ENCODE assay signal across 27 cellular contexts in the genomic region with DNA sequence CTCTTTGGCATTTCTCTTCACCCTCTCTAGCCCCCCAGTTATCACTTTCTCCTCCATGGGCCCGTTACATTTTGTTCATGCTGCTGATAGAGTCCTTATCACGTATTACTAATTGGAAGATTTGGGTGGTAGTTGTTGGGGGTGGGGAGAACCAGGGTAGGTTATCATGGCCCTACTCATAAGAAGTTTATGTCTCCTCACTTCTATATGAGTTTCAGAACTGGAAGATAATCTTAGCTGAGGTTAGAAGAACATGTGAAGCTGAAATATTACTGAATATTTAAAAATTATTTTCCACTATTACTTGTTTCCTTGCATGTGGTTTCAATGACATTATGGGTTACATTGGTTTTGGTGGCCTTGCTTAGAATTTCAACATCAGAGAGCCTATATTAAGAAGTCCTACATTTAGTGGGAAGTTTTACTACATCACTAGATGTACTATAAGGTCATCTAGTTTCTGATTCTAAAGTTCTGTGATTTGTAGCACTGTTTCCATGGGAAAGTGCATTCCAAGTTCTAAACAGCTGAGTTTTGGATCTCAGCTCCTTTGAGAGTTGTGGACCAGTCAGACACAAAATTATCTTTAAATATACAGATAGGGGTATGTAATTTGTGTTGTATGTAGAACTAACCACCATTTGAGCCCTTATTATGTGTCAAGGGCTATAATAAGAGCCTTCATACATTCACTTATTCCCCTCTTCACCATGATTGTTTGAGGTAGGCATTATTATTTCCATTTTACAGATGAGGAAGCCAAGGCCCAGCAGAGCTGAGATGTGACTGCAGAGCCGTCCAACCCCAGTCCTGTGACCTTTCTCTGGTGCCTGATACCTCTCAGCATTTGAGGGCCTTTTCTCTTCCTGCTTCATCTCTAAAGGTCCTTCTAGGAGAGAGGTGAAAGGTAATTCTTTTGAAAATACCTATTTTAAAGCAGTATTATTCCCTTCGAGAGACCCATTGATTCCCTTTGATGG. TPM values are rescaled to one million over a fixed set of nuclear protein-coding genes. Genes with fewer than 3 reads are reported as not detected.
"Had no signal": no experiment of that assay in that cellular context is flagged by ENCODE, and none has a peak within 500 bp of the region (broad histone marks: within the 10 kb centered on the region; RNA-seq: fewer than 3 reads in every experiment).

No MANE protein-coding gene starts in this region.

- H3K27me3 ChIP-seq: body of pancreas, cardiac muscle cell, left lung, sigmoid colon had no signal

- ATAC-seq: body of pancreas; naive thymus-derived CD4-positive, alpha-beta T cell had no signal

- H3K9me3 Mint-ChIP-seq: activated naive CD4-positive, alpha-beta T cell treated with anti-CD3 and anti-CD28 coated beads, Interleukin-2, amount 10 ng/mL, durations not matched to agents 7 days and 5 days; dendritic cell treated with granulocyte-macrophage colony-stimulating factor and Interleukin-4, amounts not matched to agents 40 ng/mL and 50 ng/mL, for 4 days; memory B cell; neural crest cell had no signal

- H3K36me3 Mint-ChIP-seq: activated naive CD4-positive, alpha-beta T cell treated with anti-CD3 and anti-CD28 coated beads, Interleukin-2, amount 10 ng/mL, durations not matched to agents 7 days and 5 days; immature natural killer cell; naive thymus-derived CD4-positive, alpha-beta T cell had no signal

- H3K4me3 Mint-ChIP-seq: activated naive CD4-positive, alpha-beta T cell treated with anti-CD3 and anti-CD28 coated beads, Interleukin-2, amount 10 ng/mL, durations not matched to agents 7 days and 5 days; dendritic cell treated with granulocyte-macrophage colony-stimulating factor and Interleukin-4, amounts not matched to agents 40 ng/mL and 50 ng/mL, for 4 days; immature natural killer cell; memory B cell; naive thymus-derived CD4-positive, alpha-beta T cell; neural crest cell had no signal

- DNase-seq: activated CD4-positive, alpha-beta T cell treated with anti-CD3 and anti-CD28 coated beads for 4 hours; activated CD4-positive, alpha-beta T cell treated with anti-CD3 and anti-CD28 coated beads, Interleukin-2, amount 50 U/mL, for 48 hours; activated CD4-positive, CD25-positive, alpha-beta regulatory T cell; activated effector memory CD4-positive, alpha-beta T cell treated with anti-CD3 and anti-CD28 coated beads, Interleukin-2, amount 50 U/mL, for 16 hours; activated naive CD4-positive, alpha-beta T cell treated with anti-CD3 and anti-CD28 coated beads, Interleukin-2, amount 10 ng/mL, durations not matched to agents 7 days and 5 days; activated T-cell treated with anti-CD3 and anti-CD28 coated beads, Interleukin-2, amount 50 U/mL, for 48 hours; anterior cingulate cortex; body of pancreas; effector CD4-positive, alpha-beta T cell; foreskin fibroblast; immature natural killer cell; left lung; naive thymus-derived CD4-positive, alpha-beta T cell; occipital lobe; sigmoid colon; stimulated activated CD4-positive, alpha-beta T cell treated with anti-CD3 and anti-CD28 coated beads, Interleukin-2, amount 100 ng/mL, for 48 hours; stimulated activated CD8-positive, alpha-beta memory T cell treated with anti-CD3 and anti-CD28 coated beads, Interleukin-4, amount 100 ng/mL, for 48 hours; stimulated activated naive CD4-positive, alpha-beta T cell; T-helper 1 cell; T-helper 9 cell had no signal

- H3K9me3 ChIP-seq: body of pancreas, left lung, sigmoid colon, thoracic aorta had no signal

- H3K27ac Mint-ChIP-seq: activated naive CD4-positive, alpha-beta T cell treated with anti-CD3 and anti-CD28 coated beads, Interleukin-2, amount 10 ng/mL, durations not matched to agents 7 days and 5 days; dendritic cell treated with granulocyte-macrophage colony-stimulating factor and Interleukin-4, amounts not matched to agents 40 ng/mL and 50 ng/mL, for 4 days; immature natural killer cell; memory B cell; naive thymus-derived CD4-positive, alpha-beta T cell had no signal

- H3K27me3 Mint-ChIP-seq: dendritic cell treated with granulocyte-macrophage colony-stimulating factor and Interleukin-4, amounts not matched to agents 40 ng/mL and 50 ng/mL, for 4 days; memory B cell had no signal

- H3K4me3 ChIP-seq: body of pancreas, cardiac muscle cell, left lung, sigmoid colon, thoracic aorta had no signal

- H3K4me1 Mint-ChIP-seq: activated naive CD4-positive, alpha-beta T cell treated with anti-CD3 and anti-CD28 coated beads, Interleukin-2, amount 10 ng/mL, durations not matched to agents 7 days and 5 days; immature natural killer cell had no signal

- H3K36me3 ChIP-seq: cardiac muscle cell, left lung, sigmoid colon, thoracic aorta had no signal

- H3K27ac ChIP-seq: body of pancreas, cardiac muscle cell, thoracic aorta had no signal

RNA-seq across cellular contexts. Expression of gene PIP5K1B, which starts 37.0 kb away (rescaled TPM):
- total RNA-seq: chondrocyte, epithelial cell of proximal tubule had no signal
